ENCODE assay signal across 18 cellular contexts in the genomic region with DNA sequence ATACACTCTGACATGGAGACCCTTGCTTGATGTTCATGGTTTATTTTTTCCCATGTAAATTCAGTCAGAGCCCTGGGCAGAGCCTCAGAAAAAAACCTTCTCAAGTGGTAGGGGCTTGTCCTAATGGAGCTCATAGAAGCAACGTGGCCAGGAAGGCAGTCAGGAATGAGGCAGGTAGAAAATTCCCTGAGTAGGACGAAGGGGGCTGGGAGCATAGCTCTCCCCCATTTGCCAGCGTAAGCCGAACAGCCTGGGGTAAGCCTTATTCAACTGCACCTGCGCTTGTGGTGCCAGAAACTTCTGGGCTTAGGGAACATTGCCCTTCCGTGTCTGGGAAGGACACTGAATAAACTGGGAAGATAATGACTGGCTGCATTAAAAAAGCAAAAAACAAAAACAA.
DNase-seq lines count a peak whose midpoint lies in the region; ATAC-seq, FAIRE-seq and TF ChIP-seq lines count a peak whose summit lies in the region.
"Had no signal": no experiment of that assay in that cellular context is flagged by ENCODE, and none has a peak within 500 bp of the region (broad histone marks: within the 10 kb centered on the region; RNA-seq: fewer than 3 reads in every experiment).

No MANE protein-coding gene starts in this region.

- H3K18ac ChIP-seq in H1 (ENCODE audit: extremely low read depth, low read length) = no peak overlapping the region

- no peak overlapping the region for H2BK5ac ChIP-seq in H1 (ENCODE audit: low read depth, low read length)

- H3K4me2 ChIP-seq in H1 (ENCODE audit: insufficient read depth in 1 of 2, low read depth in 2 of 2, low read length in 2 of 2) (no peak overlapping the region), neural progenitor cell (peak overlapping the region; percentile 37)

- H3K23ac ChIP-seq in H1 (ENCODE audit: insufficient read length) = no peak overlapping the region

- no peak overlapping the region for H2AK5ac ChIP-seq in H1 (ENCODE audit: low read depth, low read length)

- ATAC-seq in upper lobe of right lung (no peak), GM21786 (IDR thresholded peaks at IDR 0.05; ENCODE audit: unreplicated experiment) (no peak)

- H3K4ac ChIP-seq in H1 (replicated peaks; ENCODE audit: insufficient read length, low read depth, low read length) = no peak overlapping the region

- no peak overlapping the region for H3K4me3 ChIP-seq in H1 (ENCODE audit: extremely low read depth in 1 of 4, insufficient read depth in 2 of 4, low read depth in 3 of 4, low read length in 4 of 4)
- H3K4me3 ChIP-seq in iPS-15b (ENCODE audit: low read depth, low read length) = no peak overlapping the region
- H3K4me3 ChIP-seq in neural progenitor cell = no peak overlapping the region
- no peak overlapping the region for H3K4me3 ChIP-seq in upper lobe of right lung
- H3K4me3 ChIP-seq: GM23248, HAP-1 had no signal

- no peaks in the 10 kb centered on the region for H3K36me3 ChIP-seq in H1 (ENCODE audit: control insufficient read depth in 2 of 4, insufficient read depth in 4 of 4, low read length in 3 of 4)
- H3K36me3 ChIP-seq in iPS-15b (ENCODE audit: control insufficient read depth, insufficient read depth, low read length) = no peaks in the 10 kb centered on the region
- no peaks in the 10 kb centered on the region for H3K36me3 ChIP-seq in neural progenitor cell
- H3K36me3 ChIP-seq in upper lobe of right lung = no peaks in the 10 kb centered on the region
- H3K36me3 ChIP-seq: HAP-1 had no signal

- CTCF ChIA-PET in H1 (lab: Charles Lee; ENCODE audit: partially characterized antibody) = interaction anchor here (0.8 to 1.0 kb wide), 2 partner anchors 9 to 16 kb away, joined by 3 to 5 read pairs; no protein-coding TSS in a partner anchor

- H3K23me2 ChIP-seq in H1 (ENCODE audit: low read depth, low read length) = 0 out of 2 replicates have a peak, but pooled peaks cover 3% of the 10 kb centered on the region

- no peaks in the 10 kb centered on the region for H4K20me1 ChIP-seq in H1 (replicated peaks in 1 of 2; ENCODE audit: control insufficient read depth in 1 of 2, insufficient read depth in 2 of 2, low read length in 2 of 2)
- no peaks in the 10 kb centered on the region for H4K20me1 ChIP-seq in neural progenitor cell (ENCODE audit: low read depth)

- DNase-seq in H1 (ENCODE audit: low read depth in 1 of 2, low spot score in 2 of 2) (no peak), neural progenitor cell (ENCODE audit: low spot score) (no peak), T-helper 1 cell (no peak), upper lobe of right lung (no peak)
- DNase-seq: Calu3; CD4-positive, alpha-beta memory T cell; COR-L47; DMS53; DMS79 treated with DMSO at 0.1 percent for 48 hours; GF-D8; GM23248; HFFc6 had no signal

- H3K4me1 ChIP-seq in H1 (replicated peaks in 1 of 4; ENCODE audit: control insufficient read depth in 3 of 4, insufficient read depth in 4 of 4, low read length in 3 of 4) (peaks cover 2 to 6% (median 4%) of the 10 kb centered on the region in 4 experiments; a peak in 5 of 7 replicates), iPS-15b (ENCODE audit: control insufficient read depth, insufficient read depth, low read length) (no peaks in the 10 kb centered on the region), neural progenitor cell (peaks cover 35% of the 10 kb centered on the region), upper lobe of right lung (no peaks in the 10 kb centered on the region)
- H3K4me1 ChIP-seq: HAP-1 had no signal

- H2BK12ac ChIP-seq in H1 (ENCODE audit: low read depth, low read length) = no peak overlapping the region

- H2AFZ ChIP-seq in H1 (ENCODE audit: low read length) = no peak overlapping the region
- no peak overlapping the region for H2AFZ ChIP-seq in neural progenitor cell (replicated peaks)
- H2AFZ ChIP-seq: GM23248 had no signal

- no peaks in the 10 kb centered on the region for H3K27me3 ChIP-seq in H1 (replicated peaks in 1 of 4; ENCODE audit: control insufficient read depth in 3 of 4, extremely low read depth in 1 of 4, insufficient read depth in 3 of 4, low read length in 3 of 4)
- H3K27me3 ChIP-seq in iPS-15b (ENCODE audit: control insufficient read depth, insufficient read depth, low read length) = no peaks in the 10 kb centered on the region
- no peaks in the 10 kb centered on the region for H3K27me3 ChIP-seq in neural progenitor cell
- no peaks in the 10 kb centered on the region for H3K27me3 ChIP-seq in upper lobe of right lung

- H3K27ac ChIP-seq in H1 (ENCODE audit: low read depth, low read length) (no peak overlapping the region), neural progenitor cell (no peak overlapping the region), upper lobe of right lung (no peak overlapping the region)
- H3K27ac ChIP-seq: GM23248 had no signal

- H4K5ac ChIP-seq in H1 (ENCODE audit: insufficient read length, low read depth, low read length) = no peak overlapping the region

- no peak for FAIRE-seq in H1 (lab: Jason Lieb, UNC)
- FAIRE-seq: GM12891, GM18507, H54 had no signal

- H3K79me2 ChIP-seq in H1 (ENCODE audit: control insufficient read depth in 1 of 2, insufficient read depth in 2 of 2, low read length in 2 of 2) (no peaks in the 10 kb centered on the region), neural progenitor cell (ENCODE audit: low read depth) (no peaks in the 10 kb centered on the region)

- H2BK120ac ChIP-seq in H1 (replicated peaks; ENCODE audit: low read depth, low read length) = no peak overlapping the region

- H3K9me3 ChIP-seq in H1 (ENCODE audit: insufficient read depth in 2 of 2, low read depth in 1 of 2, low read length in 1 of 2) (peaks cover 0 to 3% of the 10 kb centered on the region in 2 experiments; a peak in 2 of 4 replicates), iPS-15b (ENCODE audit: control insufficient read depth, insufficient read depth, low read length) (no peaks in the 10 kb centered on the region), neural progenitor cell (ENCODE audit: low read depth) (peaks cover 13% of the 10 kb centered on the region), upper lobe of right lung (no peaks in the 10 kb centered on the region)
- H3K9me3 ChIP-seq: HAP-1 had no signal

- intact Hi-C loops in upper lobe of right lung (cut with DNase I) = no loop called here

- H3K9ac ChIP-seq in H1 (replicated peaks in 1 of 4; ENCODE audit: extremely low read depth in 1 of 4, low read depth in 3 of 4, low read length in 3 of 4) (no peak overlapping the region), iPS-15b (ENCODE audit: low read depth, low read length) (peak overlapping the region; percentile 26), neural progenitor cell (no peak overlapping the region)
- H3K9ac ChIP-seq: GM23248 had no signal

- no peak overlapping the region for H3K27ac Mint-ChIP-seq in neural progenitor cell
- H3K27ac Mint-ChIP-seq: CD4-positive, alpha-beta memory T cell; HFFc6 had no signal

- H3K79me1 ChIP-seq in H1 (ENCODE audit: low read depth, low read length) = no peaks in the 10 kb centered on the region

- no peak for TF ChIP-seq POLR2A in H1 (IDR thresholded peaks at IDR 0.05; ENCODE audit: control extremely low read depth in 1 of 2, low read depth in 2 of 2, low read length in 2 of 2)

- TF ChIP-seq EP300 in H1 (IDR thresholded peaks at IDR 0.05; ENCODE audit: borderline replicate concordance in 1 of 2, low read depth in 2 of 2, low read length in 2 of 2) = no peak

- peaks cover 6% of the 10 kb centered on the region for H3K4me1 Mint-ChIP-seq in neural progenitor cell
- H3K4me1 Mint-ChIP-seq: CD4-positive, alpha-beta memory T cell had no signal

- H2BK15ac ChIP-seq in H1 (ENCODE audit: low read length) = no peak overlapping the region; the same call in 1 of the 2 replicates

- H3K14ac ChIP-seq in H1 (ENCODE audit: insufficient read length) = no peak overlapping the region

- TF ChIP-seq RAD21 in H1 (IDR thresholded peaks at IDR 0.05 in 1 of 2, conservative IDR thresholded peaks at IDR 0.05 in 1 of 2; ENCODE audit: low read depth in 2 of 2, low read length in 2 of 2) = no peak

- peak overlapping the region; percentile 48; the same call in 1 of the 2 replicates for H2BK20ac ChIP-seq in H1 (ENCODE audit: low read length)

- peaks cover 18% of the 10 kb centered on the region for H3F3A ChIP-seq in neural progenitor cell (ENCODE audit: low read depth)

- no peak overlapping the region for H3K56ac ChIP-seq in H1 (replicated peaks; ENCODE audit: insufficient read length, low read depth, low read length)

- peaks cover 16% of the 10 kb centered on the region for H3K9me3 Mint-ChIP-seq in neural progenitor cell

- H3K36me3 Mint-ChIP-seq in neural progenitor cell = peaks cover 18% of the 10 kb centered on the region
- H3K36me3 Mint-ChIP-seq: CD4-positive, alpha-beta memory T cell had no signal

- POLR2A ChIA-PET in H1 (lab: Charles Lee; ENCODE audit: partially characterized antibody) = no interaction called here

- H3K27me3 Mint-ChIP-seq in neural progenitor cell (ENCODE audit: insufficient read depth, low read depth) = no peaks in the 10 kb centered on the region

- TF ChIP-seq CTCF in H1 (IDR thresholded peaks at IDR 0.05; ENCODE audit: control extremely low read depth in 1 of 3, insufficient read depth in 1 of 3, low read depth in 1 of 3, low read length in 3 of 3) (no peak), neural progenitor cell (IDR thresholded peaks at IDR 0.05) (no peak), upper lobe of right lung (IDR thresholded peaks at IDR 0.05) (no peak)

- H4K8ac ChIP-seq in H1 (ENCODE audit: extremely low read depth, insufficient read depth, low read length) = no peak overlapping the region

- no peak overlapping the region for H4K91ac ChIP-seq in H1 (replicated peaks; ENCODE audit: insufficient read length, low read length)

- 82% methylated on average over 6 of the region's 6 CpGs; no CpG with 5 or more reads in 1 of the 2 experiments for WGBS in H1 (ENCODE audit: extremely low coverage in 1 of 2, insufficient coverage in 1 of 2, insufficient read length in 1 of 2, insufficient replicate concordance in 2 of 2, low coverage in 1 of 2, low lambda C conversion rate in 2 of 2, missing lambda C conversion rate in 1 of 2), 2 experiments

- no peak overlapping the region for H3K4me3 Mint-ChIP-seq in neural progenitor cell
- H3K4me3 Mint-ChIP-seq: CD4-positive, alpha-beta memory T cell; HFFc6 had no signal

TF ChIP-seq in H1, 55 proteins besides CTCF, POLR2A, EP300 and RAD21:
- TF ChIP-seq SP2 (IDR thresholded peaks at IDR 0.05; ENCODE audit: low read length) (no peak), KDM4A (IDR thresholded peaks at IDR 0.05; ENCODE audit: low read depth, low read length, severe bottlenecking) (no peak), BCL11A (IDR thresholded peaks at IDR 0.05; ENCODE audit: low read depth in 2 of 2, low read length in 2 of 2) (no peak), BRCA1 (IDR thresholded peaks at IDR 0.05; ENCODE audit: low read depth, low read length) (no peak), RXRA (IDR thresholded peaks at IDR 0.05; ENCODE audit: insufficient read depth, low read depth, low read length) (no peak)
